Comparison of ENCODE assay signal across 8 cellular contexts in genomic region chr19:3699741-3700241, GRCh38. TPM values are rescaled to one million over a fixed set of nuclear protein-coding genes. Genes with fewer than 3 reads are reported as not detected.
DNase-seq lines count a peak whose midpoint lies in the region; ATAC-seq and TF ChIP-seq lines count a peak whose summit lies in the region.

No MANE protein-coding gene starts in this region.

- intact Hi-C loops in adrenal gland (cut with DNase I) (loop anchor here (5.0 kb wide), 1 partner anchor 32 kb away; no protein-coding TSS in a partner anchor), right lobe of liver (cut with DNase I) (loop anchor here in 1 of 2 donors (5.0 kb wide), 1 partner anchor 32 kb away; no protein-coding TSS in a partner anchor)

- TF ChIP-seq EP300 in tibial nerve (IDR thresholded peaks at IDR 0.05), result no peak

- no peaks in the 10 kb centered on the region for H3K27me3 ChIP-seq in adrenal gland
- no peaks in the 10 kb centered on the region for H3K27me3 ChIP-seq in right lobe of liver
- peaks cover 0 to 8% of the 10 kb centered on the region in 2 donors for H3K27me3 ChIP-seq in tibial nerve

- peak; percentile 13 for ATAC-seq in GM19395 (IDR thresholded peaks at IDR 0.05; ENCODE audit: unreplicated experiment)
- peak; percentile 16 for ATAC-seq in HG03175 (IDR thresholded peaks at IDR 0.05; ENCODE audit: unreplicated experiment)
- ATAC-seq in right lobe of liver, result no peak
- no peak for ATAC-seq in HG02678 (IDR thresholded peaks at IDR 0.05; ENCODE audit: unreplicated experiment)

- H3K27ac ChIP-seq in adrenal gland, result peak overlapping the region in 4 of 5 donors; percentile 43 to 83 (median 63)
- H3K27ac ChIP-seq in right lobe of liver, result peak overlapping the region; percentile 53 to 81 (median 66)
- peak overlapping the region; percentile 82 to 90 (median 88) for H3K27ac ChIP-seq in tibial nerve

- TF ChIP-seq POLR2A in adrenal gland (IDR thresholded peaks at IDR 0.05), result no peak
- no peak for TF ChIP-seq POLR2A in right lobe of liver (IDR thresholded peaks at IDR 0.05)
- no peak for TF ChIP-seq POLR2A in tibial nerve (IDR thresholded peaks at IDR 0.05)

- 0 to 1% (median 1%) methylated on average over 6 to 43 of the region's 43 CpGs for WGBS in adrenal gland, 4 donors
- 0% methylated on average over 12 of the region's 43 CpGs for WGBS in right lobe of liver (ENCODE audit: insufficient coverage, low coverage, low lambda C conversion rate, missing lambda C conversion rate)
- 0 to 1% methylated on average over 16 to 38 of the region's 43 CpGs for WGBS in tibial nerve, 2 donors

- H3K9me3 ChIP-seq in adrenal gland (replicated peaks in 1 of 3), result no peaks in the 10 kb centered on the region
- no peaks in the 10 kb centered on the region for H3K9me3 ChIP-seq in right lobe of liver
- no peaks in the 10 kb centered on the region for H3K9me3 ChIP-seq in tibial nerve

- H3K4me1 ChIP-seq in adrenal gland (replicated peaks in 1 of 2), result peaks cover 0 to 8% of the 10 kb centered on the region in 2 donors
- H3K4me1 ChIP-seq in right lobe of liver, result no peaks in the 10 kb centered on the region
- H3K4me1 ChIP-seq in tibial nerve, result peaks cover 0 to 31% (median 18%) of the 10 kb centered on the region in 4 donors

- DNase-seq in adrenal gland (peak in 1 of 7 donors; percentile 27), right lobe of liver (no peak), tibial nerve (ENCODE audit: low spot score in 2 of 2) (no peak), hippocampal formation (lab: John Stamatoyannopoulos, UW) (no peak), NCI-H128 (lab: John Stamatoyannopoulos, UW; ENCODE audit: unreplicated experiment) (no peak)

- H3K4me3 ChIP-seq in adrenal gland (peak overlapping the region; percentile 41 to 91 (median 82)), right lobe of liver (peak overlapping the region; percentile 61 to 86 (median 71)), tibial nerve (peak overlapping the region; percentile 72 to 93 (median 88))

- TF ChIP-seq CTCF in adrenal gland (IDR thresholded peaks at IDR 0.05), result no peak
- TF ChIP-seq CTCF in right lobe of liver (IDR thresholded peaks at IDR 0.05), result no peak
- TF ChIP-seq CTCF in tibial nerve (IDR thresholded peaks at IDR 0.05), result no peak

- H3K36me3 ChIP-seq in adrenal gland (replicated peaks in 1 of 2), result no peaks in the 10 kb centered on the region
- H3K36me3 ChIP-seq in right lobe of liver, result no peaks in the 10 kb centered on the region
- peaks cover 0 to 15% (median 0%) of the 10 kb centered on the region in 3 donors for H3K36me3 ChIP-seq in tibial nerve

RNA-seq across cellular contexts. Expression of gene PIP5K1C, which starts 0.5 kb away (rescaled TPM):
- total RNA-seq in adrenal gland (10 to 100 TPM; 29.6 to 44.7 (median 31.9) TPM), right lobe of liver (1 to 10 TPM; 5.3 to 9.8 (median 7.6) TPM), tibial nerve (10 to 100 TPM; 23.0 to 37.2 (median 24.9) TPM)
- 10 to 100 TPM in 2 of 3 donors, 1 to 10 TPM in 1; 8.8 to 31.6 (median 18.6) TPM for polyA plus RNA-seq in adrenal gland

RNA-seq across cellular contexts. Expression of gene TJP3, which starts 8.4 kb away (rescaled TPM):
- 1 to 10 TPM in 1 of 8 donors, under 1 TPM in 3, not detected in 4; 0.14 to 2.5 (median 0.33) TPM for total RNA-seq in adrenal gland
- under 1 TPM in 1 of 3 donors, not detected in 2; 0.07 TPM for polyA plus RNA-seq in adrenal gland
- total RNA-seq in right lobe of liver, result 10 to 100 TPM in 5 of 6 experiments, 1 to 10 TPM in 1; 7.9 to 27.0 (median 16.5) TPM
- under 1 TPM in 3 of 4 donors, not detected in 1; 0.21 to 0.90 (median 0.22) TPM for total RNA-seq in tibial nerve

Comparison
In these comparisons a context has a peak if more than half of its experiments do, and no peak if none do; other contexts are left out.
1. ATAC-seq: peak in GM19395 (single experiment) and HG03175 (single experiment); none in right lobe of liver (0 of 4) and HG02678 (single experiment).
2. Peak in every context shown above with its lines, with median percentiles within 50 percentile points of each other: H3K27ac ChIP-seq and H3K4me3 ChIP-seq.